Comparison of ENCODE assay signal across 8 cellular contexts in the genomic region with DNA sequence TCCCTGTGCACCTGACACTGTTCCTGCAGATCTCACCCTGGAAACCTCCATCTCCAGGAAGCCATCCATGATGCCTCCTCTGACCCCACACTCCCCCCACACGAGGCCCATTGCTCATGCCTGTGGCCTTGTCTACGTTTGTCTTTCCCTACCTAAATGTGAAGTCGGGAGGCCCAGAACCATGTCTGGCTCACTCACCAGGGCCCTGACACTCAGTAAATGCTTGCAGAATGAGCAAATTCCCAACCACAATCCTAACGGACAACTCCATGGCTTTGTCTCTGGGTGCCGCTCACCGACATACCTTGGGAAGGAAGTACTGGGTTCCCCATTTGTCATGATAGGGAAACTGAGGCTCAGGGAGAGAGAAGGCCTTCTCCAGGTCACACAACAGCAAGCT. TPM values are rescaled to one million over a fixed set of nuclear protein-coding genes. Genes with fewer than 3 reads are reported as not detected.
DNase-seq lines count a peak whose midpoint lies in the region; ATAC-seq and TF ChIP-seq lines count a peak whose summit lies in the region.

No MANE protein-coding gene starts in this region.

- TF ChIP-seq CTCF in lower lobe of right lung (IDR thresholded peaks at IDR 0.05) (no peak), tibial nerve (IDR thresholded peaks at IDR 0.05) (no peak)

- no peak for TF ChIP-seq EP300 in tibial nerve (IDR thresholded peaks at IDR 0.05)

- H3K27me3 Mint-ChIP-seq in activated naive CD4-positive, alpha-beta T cell treated with anti-CD3 and anti-CD28 coated beads for 36 hours (ENCODE audit: low read depth), result no peaks in the 10 kb centered on the region
- H3K27me3 Mint-ChIP-seq in activated naive CD8-positive, alpha-beta T cell treated with anti-CD3 and anti-CD28 coated beads, Interleukin-2, amount 50 U/mL, for 24 hours, result no peaks in the 10 kb centered on the region

- H3K4me1 Mint-ChIP-seq in activated naive CD4-positive, alpha-beta T cell treated with anti-CD3 and anti-CD28 coated beads for 36 hours (ENCODE audit: low read depth), result peaks cover 59% of the 10 kb centered on the region
- H3K4me1 Mint-ChIP-seq in activated naive CD8-positive, alpha-beta T cell treated with anti-CD3 and anti-CD28 coated beads, Interleukin-2, amount 50 U/mL, for 24 hours, result peaks cover 47% of the 10 kb centered on the region

- ATAC-seq in activated naive CD8-positive, alpha-beta T cell treated with anti-CD3 and anti-CD28 coated beads, Interleukin-2, amount 50 U/mL, for 24 hours, result no peak
- ATAC-seq in lower lobe of right lung, result no peak
- ATAC-seq in GM18873 (IDR thresholded peaks at IDR 0.05; ENCODE audit: low FRiP score, unreplicated experiment), result no peak

- H3K36me3 Mint-ChIP-seq in activated naive CD4-positive, alpha-beta T cell treated with anti-CD3 and anti-CD28 coated beads for 36 hours (ENCODE audit: low read depth), result peaks cover 19% of the 10 kb centered on the region
- peaks cover 14% of the 10 kb centered on the region for H3K36me3 Mint-ChIP-seq in activated naive CD8-positive, alpha-beta T cell treated with anti-CD3 and anti-CD28 coated beads, Interleukin-2, amount 50 U/mL, for 24 hours (ENCODE audit: low read depth)

- H3K36me3 ChIP-seq in lower lobe of right lung, result peaks cover 33% of the 10 kb centered on the region
- H3K36me3 ChIP-seq in tibial nerve, result peaks cover 0 to 39% (median 5%) of the 10 kb centered on the region in 3 donors

- peaks cover 96% of the 10 kb centered on the region for H3K4me1 ChIP-seq in lower lobe of right lung
- H3K4me1 ChIP-seq in tibial nerve, result peaks cover 0 to 78% (median 22%) of the 10 kb centered on the region in 4 donors

- H3K9me3 Mint-ChIP-seq in activated naive CD4-positive, alpha-beta T cell treated with anti-CD3 and anti-CD28 coated beads for 36 hours, result no peaks in the 10 kb centered on the region
- H3K9me3 Mint-ChIP-seq in activated naive CD8-positive, alpha-beta T cell treated with anti-CD3 and anti-CD28 coated beads, Interleukin-2, amount 50 U/mL, for 24 hours, result no peaks in the 10 kb centered on the region

- peak overlapping the region; percentile 74 for H3K4me3 Mint-ChIP-seq in activated naive CD4-positive, alpha-beta T cell treated with anti-CD3 and anti-CD28 coated beads for 36 hours
- peak overlapping the region; percentile 72 for H3K4me3 Mint-ChIP-seq in activated naive CD8-positive, alpha-beta T cell treated with anti-CD3 and anti-CD28 coated beads, Interleukin-2, amount 50 U/mL, for 24 hours

- H3K4me3 ChIP-seq in lower lobe of right lung (peak overlapping the region; percentile 26), tibial nerve (no peak overlapping the region)

- no peak for TF ChIP-seq POLR2A in tibial nerve (IDR thresholded peaks at IDR 0.05)

- CTCF ChIA-PET in activated naive CD4-positive, alpha-beta T cell treated with anti-CD3 and anti-CD28 coated beads for 36 hours (lab: Charles Lee), result interaction anchor here (0.6 to 8.7 kb wide), 2 partner anchors 27 to 332 kb away, joined by 3 to 77 read pairs; no protein-coding TSS in a partner anchor

- H3K27ac ChIP-seq in lower lobe of right lung (peak overlapping the region; percentile 84), tibial nerve (peak overlapping the region in 3 of 4 donors; percentile 66 to 86 (median 81))

- DNase-seq in activated naive CD4-positive, alpha-beta T cell treated with anti-CD3 and anti-CD28 coated beads for 36 hours, result no peak
- no peak for DNase-seq in activated naive CD4-positive, alpha-beta T cell treated with Interleukin-2 at 50 U/mL for 16 hours
- no peak for DNase-seq in activated naive CD8-positive, alpha-beta T cell treated with anti-CD3 and anti-CD28 coated beads, Interleukin-2, amount 50 U/mL, for 24 hours
- DNase-seq in lower lobe of right lung (no peak), tibial nerve (ENCODE audit: low spot score in 2 of 2) (no peak), hypothalamus (lab: John Stamatoyannopoulos, UW) (no peak)
- DNase-seq in stimulated activated naive CD4-positive, alpha-beta T cell treated with Interleukin-2 at 50 U/mL for 16 hours (lab: John Stamatoyannopoulos, UW), result no peak

- 84 to 89% methylated on average over 6 of the region's 6 CpGs for WGBS in tibial nerve, 2 donors

- no peaks in the 10 kb centered on the region for H3K27me3 ChIP-seq in lower lobe of right lung (ENCODE audit: low read depth)
- H3K27me3 ChIP-seq in tibial nerve, result no peaks in the 10 kb centered on the region

- intact Hi-C loops in activated naive CD4-positive, alpha-beta T cell treated with anti-CD3 and anti-CD28 coated beads for 36 hours (cut with micrococcal nuclease), result no loop called here
- intact Hi-C loops in lower lobe of right lung (cut with DNase I), result no loop called here

- no peaks in the 10 kb centered on the region for H3K9me3 ChIP-seq in lower lobe of right lung
- H3K9me3 ChIP-seq in tibial nerve, result no peaks in the 10 kb centered on the region

- H3K27ac Mint-ChIP-seq in activated naive CD4-positive, alpha-beta T cell treated with anti-CD3 and anti-CD28 coated beads for 36 hours, result peak overlapping the region; percentile 98
- peak overlapping the region; percentile 92 for H3K27ac Mint-ChIP-seq in activated naive CD8-positive, alpha-beta T cell treated with anti-CD3 and anti-CD28 coated beads, Interleukin-2, amount 50 U/mL, for 24 hours

RNA-seq across cellular contexts. Expression of gene PEDS1, which starts 7.3 kb away (rescaled TPM):
- 10 to 100 TPM; 10.4 to 11.2 TPM for total RNA-seq in activated naive CD4-positive, alpha-beta T cell treated with anti-CD3 and anti-CD28 coated beads for 36 hours
- total RNA-seq in lower lobe of right lung, result 27.8 TPM
- total RNA-seq in tibial nerve, result 10 to 100 TPM; 26.4 to 36.7 (median 35.5) TPM

RNA-seq across cellular contexts. Expression of gene UBE2V1, which starts 33.3 kb away (rescaled TPM):
- 100 to 1,000 TPM; 124 to 137 TPM for total RNA-seq in activated naive CD4-positive, alpha-beta T cell treated with anti-CD3 and anti-CD28 coated beads for 36 hours
- total RNA-seq in lower lobe of right lung (83.4 TPM), tibial nerve (10 to 100 TPM; 58.8 to 86.7 (median 77.3) TPM)

RNA-seq across cellular contexts. Expression of gene CEBPB, which starts 44.4 kb away (rescaled TPM):
- total RNA-seq in activated naive CD4-positive, alpha-beta T cell treated with anti-CD3 and anti-CD28 coated beads for 36 hours, result 10 to 100 TPM; 38.5 to 38.6 TPM
- 326 TPM for total RNA-seq in lower lobe of right lung
- total RNA-seq in tibial nerve, result 100 to 1,000 TPM; 202 to 524 (median 275) TPM
